Comparison of ENCODE assay signal across 11 cellular contexts in genomic region chr2:27431395-27431794, GRCh38. TPM values are rescaled to one million over a fixed set of nuclear protein-coding genes. Genes with fewer than 3 reads are reported as not detected.
A peak's percentile ranks its signal among the peaks of the same experiment; 100 is the strongest.
DNase-seq lines count a peak whose midpoint lies in the region; ATAC-seq and TF ChIP-seq lines count a peak whose summit lies in the region.
"Had no signal": no experiment of that assay in that cellular context is flagged by ENCODE, and none has a peak within 500 bp of the region (broad histone marks: within the 10 kb centered on the region; RNA-seq: fewer than 3 reads in every experiment).

No MANE protein-coding gene starts in this region.

- H3K4me1 Mint-ChIP-seq in type B pancreatic cell (ENCODE audit: unreplicated experiment) = peaks cover 25% of the 10 kb centered on the region

- H3K4me3 Mint-ChIP-seq in type B pancreatic cell = peak overlapping the region; percentile 73

- no peak for ATAC-seq in Right ventricle myocardium superior (ENCODE audit: poor library complexity)

- intact Hi-C loops in Right ventricle myocardium superior (cut with DNase I) = loop anchor here (5.0 kb wide), 1 partner anchor 56 kb away; the partner anchor contains the start of gene IFT172

- H3K27me3 Mint-ChIP-seq in type B pancreatic cell = no peaks in the 10 kb centered on the region

- no peaks in the 10 kb centered on the region for H3K9me3 ChIP-seq in right atrium auricular region
- H3K9me3 ChIP-seq: ovary, thoracic aorta had no signal

- H3K36me3 Mint-ChIP-seq in type B pancreatic cell = peaks cover 13% of the 10 kb centered on the region

- TF ChIP-seq CTCF in fibroblast of pulmonary artery (IDR thresholded peaks at IDR 0.05; ENCODE audit: low read length, missing control alignments) (no peak), type B pancreatic cell (conservative IDR thresholded peaks at IDR 0.05) (no peak), right atrium auricular region (IDR thresholded peaks at IDR 0.05) (no peak)

- peak overlapping the region; percentile 78 for H3K27ac Mint-ChIP-seq in type B pancreatic cell

- H3K27ac ChIP-seq in right atrium auricular region = no peak overlapping the region
- H3K27ac ChIP-seq: ovary had no signal

- H3K36me3 ChIP-seq in right atrium auricular region = peaks cover 34% of the 10 kb centered on the region
- H3K36me3 ChIP-seq: ovary had no signal

- H3K9me3 Mint-ChIP-seq in type B pancreatic cell = no peaks in the 10 kb centered on the region

- no peak overlapping the region for H3K4me3 ChIP-seq in fibroblast of pulmonary artery (replicated peaks; ENCODE audit: low read depth, low read length)
- no peak overlapping the region for H3K4me3 ChIP-seq in right atrium auricular region
- H3K4me3 ChIP-seq: ovary, thoracic aorta had no signal

- H3K4me1 ChIP-seq in right atrium auricular region = peaks cover 0 to 40% of the 10 kb centered on the region in 2 donors

- peak; percentile 48 for DNase-seq in stimulated activated CD4-positive, alpha-beta T cell treated with anti-CD3 and anti-CD28 coated beads, Interleukin-1b, Interleukin-23, amount 100 ng/mL, for 48 hours
- DNase-seq in stimulated activated CD4-positive, alpha-beta T cell treated with anti-CD3 and anti-CD28 coated beads, Interleukin-12 subunit alpha, Interleukin-12 subunit beta, amount 100 ng/mL, for 4 hours = no peak
- DNase-seq in activated CD4-positive, alpha-beta T cell treated with anti-CD3 and anti-CD28 coated beads, Interleukin-2, amount 50 U/mL, for 1 hour = peak; percentile 15
- DNase-seq in fibroblast of pulmonary artery (ENCODE audit: low read depth) (peak; percentile 52), type B pancreatic cell (ENCODE audit: extremely low spot score, unreplicated experiment) (no peak), right atrium auricular region (ENCODE audit: low spot score) (no peak), NCI-H2196 treated with DMSO at 0.1 percent for 48 hours (lab: John Stamatoyannopoulos, UW; ENCODE audit: unreplicated experiment) (no peak), Right ventricle myocardium superior (no peak)
- DNase-seq: DMS79 had no signal

- no peaks in the 10 kb centered on the region for H3K27me3 ChIP-seq in right atrium auricular region
- H3K27me3 ChIP-seq: ovary had no signal

RNA-seq across cellular contexts. Expression of gene NRBP1, which starts 3.0 kb away (rescaled TPM):
- 96.7 and 105 TPM in 2 replicates for total RNA-seq in type B pancreatic cell (ENCODE audit: low replicate concordance)
- total RNA-seq in right atrium auricular region = 10 to 100 TPM; 36.5 to 50.4 TPM
- 50.8 TPM for total RNA-seq in Right ventricle myocardium superior

RNA-seq across cellular contexts. Expression of gene KRTCAP3, which starts 10.8 kb away (rescaled TPM):
- total RNA-seq in type B pancreatic cell (ENCODE audit: low replicate concordance) (12.4 and 23.9 TPM in 2 replicates), right atrium auricular region (1 to 10 TPM in 1 of 2 donors, not detected in 1; 1.2 TPM), Right ventricle myocardium superior (0.24 TPM)

RNA-seq across cellular contexts. Expression of gene PPM1G, which starts 22.0 kb away (rescaled TPM):
- total RNA-seq in type B pancreatic cell (ENCODE audit: low replicate concordance) (80.4 and 95.3 TPM in 2 replicates), right atrium auricular region (10 to 100 TPM; 37.7 to 42.4 TPM), Right ventricle myocardium superior (34.3 TPM)

RNA-seq across cellular contexts. Expression of gene ZNF513, which starts 50.9 kb away (rescaled TPM):
- total RNA-seq in type B pancreatic cell (ENCODE audit: low replicate concordance) (25.3 and 25.9 TPM in 2 replicates), right atrium auricular region (1 to 10 TPM; 4.7 to 6.2 TPM), Right ventricle myocardium superior (6.0 TPM)

RNA-seq across cellular contexts. Expression of gene IFT172, which starts 58.1 kb away (rescaled TPM):
- total RNA-seq in type B pancreatic cell (ENCODE audit: low replicate concordance) (17.5 and 54.1 TPM in 2 replicates), right atrium auricular region (10 to 100 TPM; 14.4 to 18.2 TPM), Right ventricle myocardium superior (20.3 TPM)

Comparison
In these comparisons a context has a peak if more than half of its experiments do, and no peak if none do; other contexts are left out.
1. DNase-seq: peak in stimulated activated CD4-positive, alpha-beta T cell treated with anti-CD3 and anti-CD28 coated beads, Interleukin-1b, Interleukin-23, amount 100 ng/mL, for 48 hours (single experiment), activated CD4-positive, alpha-beta T cell treated with anti-CD3 and anti-CD28 coated beads, Interleukin-2, amount 50 U/mL, for 1 hour (single experiment) and fibroblast of pulmonary artery (single experiment); none in stimulated activated CD4-positive, alpha-beta T cell treated with anti-CD3 and anti-CD28 coated beads, Interleukin-12 subunit alpha, Interleukin-12 subunit beta, amount 100 ng/mL, for 4 hours (single experiment), type B pancreatic cell (single experiment), right atrium auricular region (single experiment), NCI-H2196 treated with DMSO at 0.1 percent for 48 hours (single experiment) and Right ventricle myocardium superior (single experiment).